10 cellular contexts compared by ENCODE assay signal in genomic region chr9:6910032-6910431, GRCh38.
DNase-seq lines count a peak whose midpoint lies in the region; ATAC-seq and TF ChIP-seq lines count a peak whose summit lies in the region.
"Had no signal": no experiment of that assay in that cellular context is flagged by ENCODE, and none has a peak within 500 bp of the region (broad histone marks: within the 10 kb centered on the region; RNA-seq: fewer than 3 reads in every experiment).

No MANE protein-coding gene starts in this region.

- H3K27ac ChIP-seq in PC-9 = no peak overlapping the region

- no peak overlapping the region for H3K4me2 ChIP-seq in PC-9

- ATAC-seq in HG03108 (IDR thresholded peaks at IDR 0.05; ENCODE audit: unreplicated experiment) = no peak
- no peak for ATAC-seq in GM21723 (IDR thresholded peaks at IDR 0.05; ENCODE audit: unreplicated experiment)
- ATAC-seq in T-cell (replicated peaks in 1 of 4) = no peak

- no peak overlapping the region for H2AFZ ChIP-seq in PC-9

- no TSS peak for BruUV-seq in PC-9 (replicated peaks; lab: Mats Ljungman, UMichigan)

- no peaks in the 10 kb centered on the region for H3K36me3 ChIP-seq in PC-9 (ENCODE audit: low read depth)

- TF ChIP-seq CTCF in GM13977 (IDR thresholded peaks at IDR 0.05; ENCODE audit: extremely low read depth, insufficient read depth, missing control alignments) = peak; percentile 53
- TF ChIP-seq CTCF in PC-9 (conservative IDR thresholded peaks at IDR 0.05) = peak; percentile 28
- TF ChIP-seq CTCF in fibroblast of the aortic adventitia (IDR thresholded peaks at IDR 0.05; ENCODE audit: insufficient read depth, low read length) = peak; percentile 60

- no peaks in the 10 kb centered on the region for H4K20me1 ChIP-seq in PC-9 (ENCODE audit: insufficient read depth)

- H3F3A ChIP-seq in PC-9 (ENCODE audit: insufficient read depth, low read depth) = no peaks in the 10 kb centered on the region

- H3K9me2 ChIP-seq in PC-9 (ENCODE audit: insufficient read depth) = no peaks in the 10 kb centered on the region

- H3K36me3 Mint-ChIP-seq in T-cell = peaks cover 9% of the 10 kb centered on the region

- no peaks in the 10 kb centered on the region for H3K9me3 Mint-ChIP-seq in T-cell

- no peaks in the 10 kb centered on the region for H3K4me1 ChIP-seq in PC-9 (replicated peaks; ENCODE audit: insufficient read depth)

- CTCF ChIA-PET in PC-9 (lab: Charles Lee) (no interaction called here), T-cell (lab: Charles Lee) (no interaction called here)

- H3K27me3 ChIP-seq in PC-9 (ENCODE audit: insufficient read depth, low read depth) = no peaks in the 10 kb centered on the region

- no peak overlapping the region for H3K27ac Mint-ChIP-seq in T-cell

- no peaks in the 10 kb centered on the region for H3K9me3 ChIP-seq in PC-9 (ENCODE audit: insufficient read depth, low read depth)

- no peak overlapping the region for H3K4me3 Mint-ChIP-seq in T-cell

- intact Hi-C loops in PC-9 (cut with micrococcal nuclease; ENCODE audit: unreplicated experiment) = no loop called here
- intact Hi-C loops in posterior cingulate gyrus (cut with DNase I) = no loop called here

- no peaks in the 10 kb centered on the region for H3K79me2 ChIP-seq in PC-9 (ENCODE audit: low read depth)

- peaks cover 32 to 43% (median 35%) of the 10 kb centered on the region in 3 donors for H3K4me1 Mint-ChIP-seq in T-cell

- no peaks in the 10 kb centered on the region for H3K27me3 Mint-ChIP-seq in T-cell

- H3K4me3 ChIP-seq in PC-9 (no peak overlapping the region), fibroblast of the aortic adventitia (ENCODE audit: low read depth, low read length) (no peak overlapping the region)

- peak; percentile 45 for DNase-seq in ACHN
- no peak for DNase-seq in GM13977 (ENCODE audit: low spot score)
- DNase-seq in PC-9 = no peak
- DNase-seq in fibroblast of the aortic adventitia (ENCODE audit: low read depth) = peak; percentile 47
- no peak for DNase-seq in posterior cingulate gyrus
- no peak for DNase-seq in T-cell
- DNase-seq: NCI-H526 treated with DMSO at 0.1 percent for 48 hours; stimulated activated CD4-positive, alpha-beta T cell treated with anti-CD3 and anti-CD28 coated beads, Interleukin-2, amount 100 ng/mL, for 48 hours had no signal

- POLR2A ChIA-PET in PC-9 (lab: Charles Lee; ENCODE audit: unreplicated experiment) = no interaction called here
- POLR2A ChIA-PET in T-cell (lab: Charles Lee) = no interaction called here

- in situ Hi-C loops in ACHN (cut with HindIII; ENCODE audit: low pct_ligation_motif_present, low pct_unique_long_range_greater_than_20kb, low sequenced_read_pairs) = no loop called here
- in situ Hi-C loops in GM13977 (cut with MboI; ENCODE audit: low pct_unique_long_range_greater_than_20kb, low sequenced_read_pairs, unreplicated experiment) = loop anchor here (25.0 kb wide), 1 partner anchor 627 kb away; no protein-coding TSS in a partner anchor

Comparison
In these comparisons a context has a peak if more than half of its experiments do, and no peak if none do; other contexts are left out.
1. DNase-seq: peak in ACHN (single experiment) and fibroblast of the aortic adventitia (single experiment); none in GM13977 (single experiment), PC-9 (0 of 2), posterior cingulate gyrus (0 of 10) and T-cell (0 of 34).
2. Peak in every context shown above with its lines, with median percentiles within 50 percentile points of each other: CTCF ChIP-seq.